Comparison of ENCODE assay signal across 1 cellular context in the genomic region with DNA sequence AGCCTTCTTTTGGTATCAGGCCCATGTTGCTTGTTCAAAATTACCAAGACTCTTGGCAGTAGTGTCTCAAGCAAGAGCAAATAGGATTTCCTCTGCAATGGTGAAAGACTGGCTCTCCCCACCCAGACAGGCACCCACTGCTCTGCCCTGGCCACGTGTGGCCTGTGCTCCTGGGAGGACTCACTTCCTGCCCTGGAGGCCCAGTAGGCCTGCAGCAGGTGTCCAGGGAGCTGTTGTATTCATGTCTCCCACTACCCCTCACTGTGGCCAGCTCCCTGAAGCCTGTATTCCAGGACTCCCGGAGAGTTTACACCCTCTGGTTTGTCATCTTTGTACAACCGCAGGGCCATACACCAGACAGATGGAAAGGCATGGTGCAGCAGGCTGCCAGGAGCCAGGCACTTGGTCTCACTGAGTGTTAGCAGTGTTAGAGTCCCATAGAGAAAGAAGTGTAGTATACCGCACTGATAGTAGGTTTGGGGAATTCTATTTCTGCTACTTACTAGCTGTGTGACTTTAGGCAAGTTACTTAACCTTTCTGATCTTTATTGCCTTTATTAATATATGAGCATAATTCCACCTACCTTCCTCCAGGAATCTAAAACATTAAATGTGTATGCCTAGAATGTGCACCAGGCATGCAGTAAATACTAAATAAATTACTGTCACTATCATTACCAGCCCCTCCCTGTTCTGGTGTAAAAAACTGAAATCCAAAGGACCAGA.
TF ChIP-seq lines count a peak whose summit lies in the region.

No MANE protein-coding gene starts in this region.

TF ChIP-seq in H1, 55 proteins besides CTCF, POLR2A, EP300 and RAD21:
- TF ChIP-seq, protein P1, sequence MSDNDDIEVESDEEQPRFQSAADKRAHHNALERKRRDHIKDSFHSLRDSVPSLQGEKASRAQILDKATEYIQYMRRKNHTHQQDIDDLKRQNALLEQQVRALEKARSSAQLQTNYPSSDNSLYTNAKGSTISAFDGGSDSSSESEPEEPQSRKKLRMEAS (IDR thresholded peaks at IDR 0.05), result no peak
- TF ChIP-seq KDM1A (IDR thresholded peaks at IDR 0.05; ENCODE audit: borderline replicate concordance, low read length), result peak; percentile 50; the same call in 1 of the 2 replicates
